1 cellular context compared by ENCODE assay signal in the genomic region with DNA sequence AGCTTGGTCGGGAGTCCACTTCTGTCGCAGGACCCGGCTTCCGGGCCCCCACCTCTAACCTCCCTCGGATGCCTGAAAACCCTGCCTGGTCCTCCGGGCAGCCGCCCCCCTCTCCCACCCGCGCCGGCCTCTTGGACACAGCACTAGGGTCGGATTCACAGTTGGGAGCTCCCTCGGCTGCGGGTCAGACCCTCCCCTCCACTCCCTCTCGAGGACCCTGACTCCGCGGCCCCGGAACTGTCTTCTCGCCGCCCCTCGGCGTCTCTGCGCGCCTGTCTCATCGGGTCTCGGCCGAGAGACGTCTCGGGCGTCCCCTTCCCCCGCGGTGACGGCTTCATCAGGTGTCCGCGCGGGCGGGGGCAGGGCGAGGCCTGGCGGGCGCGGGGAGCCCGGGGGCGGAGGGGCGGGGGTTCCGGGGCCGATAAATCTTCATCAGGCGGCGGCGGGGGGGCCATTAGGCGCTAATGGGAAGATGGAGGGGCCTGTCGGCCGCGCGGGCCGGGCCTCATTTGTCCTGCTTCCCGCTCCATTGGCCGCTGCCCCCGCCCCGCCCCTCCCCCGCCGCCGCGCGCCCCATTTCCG.
A peak's percentile ranks its signal among the peaks of the same experiment; 100 is the strongest.
TF ChIP-seq lines count a peak whose summit lies in the region.

No MANE protein-coding gene starts in this region.

TF ChIP-seq in A549, 52 proteins besides CTCF, POLR2A, EP300 and RAD21:
- TF ChIP-seq, protein P1, sequence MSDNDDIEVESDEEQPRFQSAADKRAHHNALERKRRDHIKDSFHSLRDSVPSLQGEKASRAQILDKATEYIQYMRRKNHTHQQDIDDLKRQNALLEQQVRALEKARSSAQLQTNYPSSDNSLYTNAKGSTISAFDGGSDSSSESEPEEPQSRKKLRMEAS (IDR thresholded peaks at IDR 0.05), result 0 out of 2 replicates have a peak, but pooled peaks have one; percentile 7
- no peak for TF ChIP-seq RCOR1 (IDR thresholded peaks at IDR 0.05; ENCODE audit: low read depth, low read length)
